16 cellular contexts compared by ENCODE assay signal in genomic region chr12:57176139-57176477, GRCh38. TPM values are rescaled to one million over a fixed set of nuclear protein-coding genes. Genes with fewer than 3 reads are reported as not detected.
A peak's percentile ranks its signal among the peaks of the same experiment; 100 is the strongest.
DNase-seq lines count a peak whose midpoint lies in the region; ATAC-seq and TF ChIP-seq lines count a peak whose summit lies in the region.
"Had no signal": no experiment of that assay in that cellular context is flagged by ENCODE, and none has a peak within 500 bp of the region (broad histone marks: within the 10 kb centered on the region; RNA-seq: fewer than 3 reads in every experiment).

No MANE protein-coding gene starts in this region.

- H3K9me3 ChIP-seq in CD4-positive, alpha-beta T cell (ENCODE audit: control insufficient read depth, low read length): no peaks in the 10 kb centered on the region
- no peaks in the 10 kb centered on the region for H3K9me3 ChIP-seq in Loucy (ENCODE audit: insufficient read depth, low read depth, low read length)

- POLR2A ChIA-PET in CD4-positive, alpha-beta T cell (lab: Charles Lee): no interaction called here

- no peak overlapping the region for H3K27ac ChIP-seq in CD4-positive, alpha-beta T cell (ENCODE audit: low read depth, low read length)

- H3K4me1 Mint-ChIP-seq in CD4-positive, alpha-beta T cell (ENCODE audit: low read depth): no peaks in the 10 kb centered on the region
- H3K4me1 Mint-ChIP-seq in chondrocyte (ENCODE audit: low read depth) (peaks cover 7% of the 10 kb centered on the region), osteocyte (ENCODE audit: unreplicated experiment) (peaks cover 10% of the 10 kb centered on the region)
- H3K4me1 Mint-ChIP-seq: activated B cell treated with CpG ODN at 0.5 μM for 24 hours; activated CD8-positive, alpha-beta memory T cell treated with anti-CD3 and anti-CD28 coated beads, Interleukin-2, amount 10 ng/mL, durations not matched to agents 7 days and 5 days; immature natural killer cell; T-cell had no signal

- H3K9me2 ChIP-seq in Loucy (replicated peaks; ENCODE audit: low read depth, low read length): no peaks in the 10 kb centered on the region

- H4K20me1 ChIP-seq in Loucy (ENCODE audit: insufficient read depth, low read length, poor library complexity, severe bottlenecking): no peaks in the 10 kb centered on the region

- peak; percentile 33 for TF ChIP-seq CTCF in CD4-positive, alpha-beta T cell (IDR thresholded peaks at IDR 0.05)
- peak; percentile 36; the same call in 1 of the 2 replicates for TF ChIP-seq CTCF in Loucy (conservative IDR thresholded peaks at IDR 0.05; ENCODE audit: low read length)
- TF ChIP-seq CTCF in chondrocyte (IDR thresholded peaks at IDR 0.05): peak; percentile 68
- peak; percentile 27 for TF ChIP-seq CTCF in osteocyte (IDR thresholded peaks at IDR 0.05)

- H3F3A ChIP-seq in Loucy (ENCODE audit: low read depth): no peaks in the 10 kb centered on the region

- no peaks in the 10 kb centered on the region for H3K27me3 ChIP-seq in CD4-positive, alpha-beta T cell (ENCODE audit: control insufficient read depth, insufficient read depth, low read length)
- H3K27me3 ChIP-seq in Loucy (ENCODE audit: insufficient read depth, low read length, poor library complexity, severe bottlenecking): no peaks in the 10 kb centered on the region

- H3K79me2 ChIP-seq in Loucy (ENCODE audit: insufficient read depth, low read length): no peaks in the 10 kb centered on the region

- no peak overlapping the region for H2AFZ ChIP-seq in Loucy (ENCODE audit: low read length)

- H3K4me2 ChIP-seq in Loucy (ENCODE audit: low read depth, low read length, poor library complexity, severe bottlenecking): no peak overlapping the region

- intact Hi-C loops in CD4-positive, alpha-beta T cell (cut with DNase I, micrococcal nuclease): no loop called here

- no peak overlapping the region for H3K4me3 ChIP-seq in Loucy (ENCODE audit: low read length, poor library complexity, severe bottlenecking)

- no peak for DNase-seq in CD4-positive, alpha-beta T cell
- no peak for DNase-seq in chondrocyte (ENCODE audit: low spot score)
- no peak for DNase-seq in osteocyte (ENCODE audit: extremely low spot score, unreplicated experiment)
- DNase-seq in midbrain (lab: John Stamatoyannopoulos, UW): no peak
- DNase-seq in NCI-H524 (lab: John Stamatoyannopoulos, UW): no peak
- DNase-seq: activated B cell treated with CpG ODN at 0.5 μM for 24 hours, GF-D8, NCI-H2171 had no signal

- CTCF ChIA-PET in CD4-positive, alpha-beta T cell (lab: Charles Lee): interaction anchor here (0.9 to 2.3 kb wide), 7 partner anchors 19 to 107 kb away, joined by 3 to 11 read pairs (median 4); partner anchors contain the start of gene LRP1

- H3K4me3 Mint-ChIP-seq in CD4-positive, alpha-beta T cell: no peak overlapping the region
- H3K4me3 Mint-ChIP-seq in chondrocyte (ENCODE audit: unreplicated experiment): no peak overlapping the region
- H3K4me3 Mint-ChIP-seq in osteocyte (ENCODE audit: unreplicated experiment): no peak overlapping the region
- H3K4me3 Mint-ChIP-seq: activated B cell treated with CpG ODN at 0.5 μM for 24 hours; activated CD8-positive, alpha-beta memory T cell treated with anti-CD3 and anti-CD28 coated beads, Interleukin-2, amount 10 ng/mL, durations not matched to agents 7 days and 5 days; immature natural killer cell; nephron; T-cell had no signal

- no peaks in the 10 kb centered on the region for H3K36me3 ChIP-seq in Loucy (ENCODE audit: insufficient read depth, low read length)

- H3K27ac Mint-ChIP-seq in CD4-positive, alpha-beta T cell: no peak overlapping the region
- H3K27ac Mint-ChIP-seq in chondrocyte (ENCODE audit: unreplicated experiment): peak overlapping the region; percentile 58
- no peak overlapping the region for H3K27ac Mint-ChIP-seq in osteocyte (ENCODE audit: unreplicated experiment)
- H3K27ac Mint-ChIP-seq: activated B cell treated with CpG ODN at 0.5 μM for 24 hours; activated CD8-positive, alpha-beta memory T cell treated with anti-CD3 and anti-CD28 coated beads, Interleukin-2, amount 10 ng/mL, durations not matched to agents 7 days and 5 days; immature natural killer cell; T-cell had no signal

- no peak overlapping the region for H3K9ac ChIP-seq in Loucy (ENCODE audit: low read depth, low read length, poor library complexity, severe bottlenecking)

- H3K9me3 Mint-ChIP-seq in CD4-positive, alpha-beta T cell: no peaks in the 10 kb centered on the region
- H3K9me3 Mint-ChIP-seq in chondrocyte (ENCODE audit: low read depth): no peaks in the 10 kb centered on the region
- H3K9me3 Mint-ChIP-seq in osteocyte (ENCODE audit: unreplicated experiment): no peaks in the 10 kb centered on the region
- H3K9me3 Mint-ChIP-seq: activated B cell treated with CpG ODN at 0.5 μM for 24 hours, immature natural killer cell, nephron, T-cell had no signal

- no peak for ATAC-seq in CD4-positive, alpha-beta T cell (ENCODE audit: poor library complexity)
- no peak for ATAC-seq in HG03196 (IDR thresholded peaks at IDR 0.05; ENCODE audit: unreplicated experiment)
- ATAC-seq: activated CD8-positive, alpha-beta memory T cell treated with anti-CD3 and anti-CD28 coated beads, Interleukin-2, amount 10 ng/mL, durations not matched to agents 7 days and 5 days; T-cell had no signal

- H3K36me3 Mint-ChIP-seq in CD4-positive, alpha-beta T cell (ENCODE audit: low read depth): no peaks in the 10 kb centered on the region
- H3K36me3 Mint-ChIP-seq in chondrocyte (ENCODE audit: low read depth) (peaks cover 55% of the 10 kb centered on the region), osteocyte (ENCODE audit: unreplicated experiment) (peaks cover 54% of the 10 kb centered on the region)
- H3K36me3 Mint-ChIP-seq: activated CD8-positive, alpha-beta memory T cell treated with anti-CD3 and anti-CD28 coated beads, Interleukin-2, amount 10 ng/mL, durations not matched to agents 7 days and 5 days; immature natural killer cell; T-cell had no signal

- no peaks in the 10 kb centered on the region for H3K4me1 ChIP-seq in Loucy (ENCODE audit: insufficient read depth, low read length, poor library complexity, severe bottlenecking)

- H3K27me3 Mint-ChIP-seq in CD4-positive, alpha-beta T cell: no peaks in the 10 kb centered on the region
- H3K27me3 Mint-ChIP-seq in chondrocyte (ENCODE audit: low read depth): no peaks in the 10 kb centered on the region
- no peaks in the 10 kb centered on the region for H3K27me3 Mint-ChIP-seq in osteocyte (ENCODE audit: unreplicated experiment)
- H3K27me3 Mint-ChIP-seq: activated CD8-positive, alpha-beta memory T cell treated with anti-CD3 and anti-CD28 coated beads, Interleukin-2, amount 10 ng/mL, durations not matched to agents 7 days and 5 days; T-cell had no signal

RNA-seq across cellular contexts. Expression of gene LRP1-AS, which starts 28.7 kb away (rescaled TPM):
- not detected for total RNA-seq in CD4-positive, alpha-beta T cell
- total RNA-seq in chondrocyte (not detected in 3 replicates), osteocyte (not detected in 2 replicates)
- total RNA-seq: activated B cell treated with CpG ODN at 0.5 μM for 24 hours; activated CD8-positive, alpha-beta memory T cell treated with anti-CD3 and anti-CD28 coated beads, Interleukin-2, amount 10 ng/mL, durations not matched to agents 7 days and 5 days; lung microvascular endothelial cell; subcutaneous adipose tissue; T-cell had no signal

RNA-seq across cellular contexts. Expression of gene NXPH4, which starts 40.5 kb away (rescaled TPM):
- not detected for total RNA-seq in CD4-positive, alpha-beta T cell
- total RNA-seq in chondrocyte (75.4 to 85.4 TPM (median 82.8 TPM) in 3 replicates), osteocyte (62.6 and 63.8 TPM in 2 replicates)
- total RNA-seq: subcutaneous adipose tissue had no signal

RNA-seq across cellular contexts. Expression of gene LRP1, which starts 47.8 kb away (rescaled TPM):
- 1 to 10 TPM; 6.6 to 8.5 TPM for total RNA-seq in CD4-positive, alpha-beta T cell
- total RNA-seq in chondrocyte (448 to 583 TPM (median 463 TPM) in 3 replicates), osteocyte (591 and 603 TPM in 2 replicates)

RNA-seq across cellular contexts. Expression of gene SHMT2, which starts 53.4 kb away (rescaled TPM):
- total RNA-seq in CD4-positive, alpha-beta T cell: 10 to 100 TPM; 21.3 to 22.2 TPM
- 112 to 292 TPM (median 291 TPM) in 3 replicates for total RNA-seq in chondrocyte
- total RNA-seq in osteocyte: 263 and 290 TPM in 2 replicates

Comparison
In these comparisons a context has a peak if more than half of its experiments do, and no peak if none do; other contexts are left out.
1. RNA of gene NXPH4, which starts 40.5 kb away (total RNA-seq): 75.4 to 85.4 TPM in chondrocyte and 62.6 to 63.8 TPM in osteocyte; not detected in CD4-positive, alpha-beta T cell; every median in the first group is over 10 times any median in the second.
2. RNA of gene LRP1, which starts 47.8 kb away (total RNA-seq): 591 to 603 TPM in osteocyte and 448 to 583 TPM in chondrocyte; 6.6 to 8.5 TPM in CD4-positive, alpha-beta T cell; every median in the first group is over 10 times any median in the second.
3. Peak in every context shown above with its lines, with median percentiles within 50 percentile points of each other: CTCF ChIP-seq.